9 cellular contexts compared by ENCODE assay signal in genomic region chr1:24384251-24385090, GRCh38. TPM values are rescaled to one million over a fixed set of nuclear protein-coding genes. Genes with fewer than 3 reads are reported as not detected.
DNase-seq lines count a peak whose midpoint lies in the region; ATAC-seq, FAIRE-seq and TF ChIP-seq lines count a peak whose summit lies in the region.
"Had no signal": no experiment of that assay in that cellular context is flagged by ENCODE, and none has a peak within 500 bp of the region (broad histone marks: within the 10 kb centered on the region; RNA-seq: fewer than 3 reads in every experiment).

No MANE protein-coding gene starts in this region.

- no peak for FAIRE-seq in frontal cortex (lab: Jason Lieb, UNC)

- ATAC-seq in GM21390 (IDR thresholded peaks at IDR 0.05; ENCODE audit: unreplicated experiment) (peak; percentile 74), GM21528 (IDR thresholded peaks at IDR 0.05; ENCODE audit: low FRiP score, unreplicated experiment) (no peak)
- ATAC-seq in stimulated activated naive CD8-positive, alpha-beta T cell treated with anti-CD3 and anti-CD28 coated beads, Interleukin-15, Interleukin-2, amounts not matched to agents 100 U/mL and 50 U/mL, for 24 hours = peak; percentile 76

- H3K4me3 Mint-ChIP-seq in T-helper 2 cell treated with Interferon-gamma antibody and Interleukin-4, amounts not matched to agents 5 μg/mL and 100 μg/mL, for 36 hours = peak overlapping the region; percentile 2
- H3K4me3 Mint-ChIP-seq: brain had no signal

- no peaks in the 10 kb centered on the region for H3K27me3 Mint-ChIP-seq in T-helper 2 cell treated with Interferon-gamma antibody and Interleukin-4, amounts not matched to agents 5 μg/mL and 100 μg/mL, for 36 hours (ENCODE audit: low read depth)

- no peak for TF ChIP-seq CTCF in fibroblast of the aortic adventitia (IDR thresholded peaks at IDR 0.05; ENCODE audit: insufficient read depth, low read length)

- DNase-seq in T-helper 2 cell treated with Interferon-gamma antibody and Interleukin-4, amounts not matched to agents 5 μg/mL and 100 μg/mL, for 36 hours (ENCODE audit: low spot score) = peak; percentile 61
- DNase-seq in fibroblast of the aortic adventitia (ENCODE audit: low read depth) = peak; percentile 69
- peak; percentile 37 for DNase-seq in stimulated activated naive CD8-positive, alpha-beta T cell treated with anti-CD3 and anti-CD28 coated beads, Interleukin-15, Interleukin-2, amounts not matched to agents 100 U/mL and 50 U/mL, for 24 hours
- no peak for DNase-seq in cerebellar nuclear complex (lab: John Stamatoyannopoulos, UW)
- DNase-seq in frontal cortex (ENCODE audit: low spot score in 2 of 2) = no peak

- H3K27ac Mint-ChIP-seq in T-helper 2 cell treated with Interferon-gamma antibody and Interleukin-4, amounts not matched to agents 5 μg/mL and 100 μg/mL, for 36 hours = peak overlapping the region; percentile 70

- H3K4me1 ChIP-seq in BLaER1 = peaks cover 13% of the 10 kb centered on the region; the same call in 1 of the 2 replicates

- 0 out of 2 replicates have a peak overlapping the region, but pooled peaks have one; percentile 6 for H3K4me2 ChIP-seq in BLaER1

- no peak overlapping the region for H3K9ac ChIP-seq in BLaER1

- peaks cover 7% of the 10 kb centered on the region; the same call in 1 of the 2 replicates for H3K27me3 ChIP-seq in BLaER1

- H3K9me3 Mint-ChIP-seq in T-helper 2 cell treated with Interferon-gamma antibody and Interleukin-4, amounts not matched to agents 5 μg/mL and 100 μg/mL, for 36 hours = no peaks in the 10 kb centered on the region
- H3K9me3 Mint-ChIP-seq: brain had no signal

- no peaks in the 10 kb centered on the region for H3K36me3 Mint-ChIP-seq in T-helper 2 cell treated with Interferon-gamma antibody and Interleukin-4, amounts not matched to agents 5 μg/mL and 100 μg/mL, for 36 hours (ENCODE audit: low read depth)

- no peaks in the 10 kb centered on the region for H3K36me3 ChIP-seq in BLaER1

- H4K20me1 ChIP-seq in BLaER1 = no peaks in the 10 kb centered on the region

- no peak overlapping the region for H3K4me3 ChIP-seq in BLaER1
- H3K4me3 ChIP-seq in fibroblast of the aortic adventitia (ENCODE audit: low read depth, low read length) = no peak overlapping the region

- no peaks in the 10 kb centered on the region for H3K9me3 ChIP-seq in BLaER1

- H3K27ac ChIP-seq in BLaER1 = no peak overlapping the region

- peaks cover 23% of the 10 kb centered on the region for H3K4me1 Mint-ChIP-seq in T-helper 2 cell treated with Interferon-gamma antibody and Interleukin-4, amounts not matched to agents 5 μg/mL and 100 μg/mL, for 36 hours (ENCODE audit: low read depth)

RNA-seq across cellular contexts. Expression of gene STPG1, which starts 29.1 kb away (rescaled TPM):
- 2.3 and 10.0 TPM in 2 replicates for total RNA-seq in fibroblast of the aortic adventitia (ENCODE audit: low replicate concordance)
- total RNA-seq in frontal cortex = 2.9 TPM

RNA-seq across cellular contexts. Expression of gene NIPAL3, which starts 31.1 kb away (rescaled TPM):
- 42.2 and 74.2 TPM in 2 replicates for total RNA-seq in fibroblast of the aortic adventitia (ENCODE audit: low replicate concordance)
- 13.5 TPM for total RNA-seq in frontal cortex

Comparison
In these comparisons a context has a peak if more than half of its experiments do, and no peak if none do; other contexts are left out.
1. DNase-seq: peak in T-helper 2 cell treated with Interferon-gamma antibody and Interleukin-4, amounts not matched to agents 5 μg/mL and 100 μg/mL, for 36 hours (single experiment), fibroblast of the aortic adventitia (single experiment) and stimulated activated naive CD8-positive, alpha-beta T cell treated with anti-CD3 and anti-CD28 coated beads, Interleukin-15, Interleukin-2, amounts not matched to agents 100 U/mL and 50 U/mL, for 24 hours (single experiment); none in cerebellar nuclear complex (0 of 2) and frontal cortex (0 of 2).